In the genomic region with DNA sequence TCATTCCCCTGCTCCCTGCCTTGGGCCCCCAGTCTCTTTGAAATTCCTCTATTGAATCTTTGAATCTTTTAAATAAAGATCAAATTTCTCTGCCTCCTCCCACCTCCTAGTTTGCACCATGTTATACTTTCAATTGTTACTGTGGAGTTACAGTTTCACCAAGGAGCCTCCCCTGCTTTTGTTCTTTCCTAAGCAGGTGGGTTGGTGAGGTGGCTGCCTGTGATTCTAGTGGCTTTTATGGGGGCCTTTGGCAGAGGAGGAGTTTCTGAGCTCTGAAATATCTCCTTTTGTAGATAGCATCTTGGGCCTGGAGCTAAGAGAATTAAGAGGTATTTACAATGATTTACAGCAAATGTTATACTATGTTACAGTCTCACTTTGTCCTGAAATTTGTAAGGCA, we compare ENCODE assay signal across 9 cellular contexts.
"Had no signal": no experiment of that assay in that cellular context is flagged by ENCODE, and none has a peak within 500 bp of the region (broad histone marks: within the 10 kb centered on the region; RNA-seq: fewer than 3 reads in every experiment).

No MANE protein-coding gene starts in this region.

- DNase-seq: GM23248, GOT3, H7, HFFc6 had no signal

- H3K36me3 ChIP-seq: HAP-1 had no signal

- H3K27me3 Mint-ChIP-seq: IgD-negative memory B cell had no signal

- H3K9me3 ChIP-seq: HAP-1 had no signal

- H3K27ac ChIP-seq: GM23248, HL-60 had no signal

- H3K4me3 ChIP-seq: GM23248, HAP-1 had no signal

- H3K9me3 Mint-ChIP-seq: HFFc6, IgD-negative memory B cell had no signal

- H3K9ac ChIP-seq: GM23248 had no signal

- H3K4me3 Mint-ChIP-seq: HFFc6, IgD-negative memory B cell had no signal

- H2AFZ ChIP-seq: GM23248 had no signal

- H3K27ac Mint-ChIP-seq: HFFc6, IgD-negative memory B cell had no signal

- H3K4me1 Mint-ChIP-seq: IgD-negative memory B cell had no signal

- ATAC-seq: HCT116, HepG2 had no signal
